ENCODE assay signal across 22 cellular contexts in the genomic region with DNA sequence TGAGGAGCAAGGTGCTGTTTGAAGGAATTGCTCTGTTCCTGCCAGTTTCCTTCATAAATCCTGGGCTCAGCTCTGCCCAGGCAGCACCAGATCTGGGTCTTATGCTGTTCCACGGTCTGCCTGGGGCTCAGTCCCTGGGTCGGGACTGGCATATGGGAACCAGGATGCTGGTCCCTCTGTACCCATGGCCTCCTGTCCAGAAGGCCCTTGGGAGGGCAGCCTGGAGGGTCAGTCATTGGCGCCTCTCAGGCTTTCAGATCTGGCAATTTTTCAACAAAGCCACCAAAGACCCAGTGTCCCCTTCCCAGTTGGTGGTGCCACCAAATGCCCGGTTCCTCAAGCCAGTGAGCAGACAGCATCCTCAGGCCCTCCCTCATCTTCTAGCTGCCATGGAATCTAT.
A peak's percentile ranks its signal among the peaks of the same experiment; 100 is the strongest.
DNase-seq lines count a peak whose midpoint lies in the region; ATAC-seq, FAIRE-seq and TF ChIP-seq lines count a peak whose summit lies in the region.
"Had no signal": no experiment of that assay in that cellular context is flagged by ENCODE, and none has a peak within 500 bp of the region (broad histone marks: within the 10 kb centered on the region; RNA-seq: fewer than 3 reads in every experiment).

No MANE protein-coding gene starts in this region.

- no peak overlapping the region for H3K4me3 Mint-ChIP-seq in stimulated activated memory B cell treated with anti-CD40 and anti-IgM and Interleukin-4, amounts not matched to agents 10 μg/mL and 1 μg/mL and 100 μg/mL, for 72 hours
- H3K4me3 Mint-ChIP-seq: CD14-positive monocyte; CD4-positive, alpha-beta T cell; CD8-positive, alpha-beta memory T cell; GM23338 had no signal

- peak overlapping the region; percentile 26 for H3K27ac Mint-ChIP-seq in stimulated activated memory B cell treated with anti-CD40 and anti-IgM and Interleukin-4, amounts not matched to agents 10 μg/mL and 1 μg/mL and 100 μg/mL, for 72 hours
- H3K27ac Mint-ChIP-seq: CD14-positive monocyte; CD4-positive, alpha-beta T cell; CD8-positive, alpha-beta memory T cell; GM23338 had no signal

- no peak overlapping the region for H3K23ac ChIP-seq in H1 (ENCODE audit: insufficient read length)
- no peak overlapping the region for H3K23ac ChIP-seq in neuronal stem cell (ENCODE audit: low read depth, low read length, poor library complexity)

- no peaks in the 10 kb centered on the region for H3K79me1 ChIP-seq in H1 (ENCODE audit: low read depth, low read length)
- no peaks in the 10 kb centered on the region for H3K79me1 ChIP-seq in neuronal stem cell (ENCODE audit: low read depth, low read length)

- H4K91ac ChIP-seq in H1 (replicated peaks; ENCODE audit: insufficient read length, low read length), result no peak overlapping the region
- H4K91ac ChIP-seq in neuronal stem cell (ENCODE audit: low read depth, low read length, poor library complexity), result no peak overlapping the region

- peaks cover 6% of the 10 kb centered on the region for H3K4me1 Mint-ChIP-seq in stimulated activated memory B cell treated with anti-CD40 and anti-IgM and Interleukin-4, amounts not matched to agents 10 μg/mL and 1 μg/mL and 100 μg/mL, for 72 hours
- H3K4me1 Mint-ChIP-seq: CD8-positive, alpha-beta memory T cell; GM23338 had no signal

- H3K4me2 ChIP-seq in H1 (ENCODE audit: insufficient read depth in 1 of 2, low read depth in 2 of 2, low read length in 2 of 2) (no peak overlapping the region), neuronal stem cell (ENCODE audit: insufficient read depth, low read length, poor library complexity, severe bottlenecking) (no peak overlapping the region)
- H3K4me2 ChIP-seq: GM23338 had no signal

- FAIRE-seq in H1 (lab: Jason Lieb, UNC), result no peak
- FAIRE-seq: D721Med, GM12878, GM18507, H54 had no signal

- peaks cover 46% of the 10 kb centered on the region for H3K27me3 Mint-ChIP-seq in stimulated activated memory B cell treated with anti-CD40 and anti-IgM and Interleukin-4, amounts not matched to agents 10 μg/mL and 1 μg/mL and 100 μg/mL, for 72 hours

- H3K4me1 ChIP-seq in SJSA1 (replicated peaks) (peaks cover 61% of the 10 kb centered on the region), H1 (replicated peaks in 1 of 4; ENCODE audit: control insufficient read depth in 3 of 4, insufficient read depth in 4 of 4, low read length in 3 of 4) (no peaks in the 10 kb centered on the region), neuronal stem cell (ENCODE audit: control insufficient read depth in 2 of 2, insufficient read depth in 1 of 2, low read depth in 1 of 2, low read length in 2 of 2) (peaks cover 8 to 11% of the 10 kb centered on the region in 2 donors), testis (no peaks in the 10 kb centered on the region)
- H3K4me1 ChIP-seq: BE2C had no signal

- no peak overlapping the region for H4K5ac ChIP-seq in H1 (ENCODE audit: insufficient read length, low read depth, low read length)

- H3K14ac ChIP-seq in H1 (ENCODE audit: insufficient read length) (no peak overlapping the region), neuronal stem cell (ENCODE audit: low read length) (no peak overlapping the region)

- H4K8ac ChIP-seq in H1 (ENCODE audit: extremely low read depth, insufficient read depth, low read length) (no peak overlapping the region), neuronal stem cell (ENCODE audit: low read depth, low read length) (no peak overlapping the region)

- peaks cover 11% of the 10 kb centered on the region for H3K36me3 Mint-ChIP-seq in stimulated activated memory B cell treated with anti-CD40 and anti-IgM and Interleukin-4, amounts not matched to agents 10 μg/mL and 1 μg/mL and 100 μg/mL, for 72 hours
- H3K36me3 Mint-ChIP-seq: CD14-positive monocyte had no signal

- no peak overlapping the region for H3K4me3 ChIP-seq in SJSA1
- H3K4me3 ChIP-seq in H1 (ENCODE audit: extremely low read depth in 1 of 4, insufficient read depth in 2 of 4, low read depth in 3 of 4, low read length in 4 of 4), result no peak overlapping the region
- H3K4me3 ChIP-seq in neuronal stem cell (ENCODE audit: low read length in 2 of 2), result no peak overlapping the region
- H3K4me3 ChIP-seq in testis, result no peak overlapping the region
- H3K4me3 ChIP-seq: BLaER1 treated with 17β-estradiol and CSF1 and Interleukin-3, amounts not matched to agents 10 nM and 100 nM; GM12878; GM23338 had no signal

- H3K27me3 ChIP-seq in SJSA1 (replicated peaks) (no peaks in the 10 kb centered on the region), H1 (replicated peaks in 1 of 4; ENCODE audit: control insufficient read depth in 3 of 4, extremely low read depth in 1 of 4, insufficient read depth in 3 of 4, low read length in 3 of 4) (no peaks in the 10 kb centered on the region), neuronal stem cell (ENCODE audit: control insufficient read depth in 3 of 3, insufficient read depth in 3 of 3, low read depth in 1 of 3, low read length in 3 of 3) (no peaks in the 10 kb centered on the region), testis (no peaks in the 10 kb centered on the region)
- H3K27me3 ChIP-seq: BE2C; BLaER1 treated with 17β-estradiol and CSF1 and Interleukin-3, amounts not matched to agents 10 nM and 100 nM had no signal

- H3K4ac ChIP-seq in H1 (replicated peaks; ENCODE audit: insufficient read length, low read depth, low read length), result no peak overlapping the region
- H3K4ac ChIP-seq in neuronal stem cell (ENCODE audit: low read length), result no peak overlapping the region

- H2BK20ac ChIP-seq in H1 (ENCODE audit: low read length), result no peak overlapping the region

- H3K9me3 ChIP-seq in SJSA1 (replicated peaks) (0 out of 2 replicates have a peak, but pooled peaks cover 5% of the 10 kb centered on the region), H1 (ENCODE audit: insufficient read depth in 2 of 2, low read depth in 1 of 2, low read length in 1 of 2) (peaks cover 0 to 4% of the 10 kb centered on the region in 2 experiments; a peak in 1 of 4 replicates), neuronal stem cell (replicated peaks in 1 of 2; ENCODE audit: control insufficient read depth in 2 of 2, insufficient read depth in 1 of 2, low read depth in 1 of 2, low read length in 2 of 2) (peaks cover 0 to under 1% of the 10 kb centered on the region in 2 donors), testis (no peaks in the 10 kb centered on the region)
- H3K9me3 ChIP-seq: BE2C had no signal

- no peak for TF ChIP-seq RAD21 in H1 (IDR thresholded peaks at IDR 0.05 in 1 of 2, conservative IDR thresholded peaks at IDR 0.05 in 1 of 2; ENCODE audit: low read depth in 2 of 2, low read length in 2 of 2)

- ATAC-seq in stimulated activated memory B cell treated with anti-CD40 and anti-IgM and Interleukin-4, amounts not matched to agents 10 μg/mL and 1 μg/mL and 100 μg/mL, for 72 hours, result no peak
- no peak for ATAC-seq in GM18498 (IDR thresholded peaks at IDR 0.05; ENCODE audit: unreplicated experiment)
- ATAC-seq: GM12878, GM23338 had no signal

- H2AK5ac ChIP-seq in H1 (ENCODE audit: low read depth, low read length), result no peak overlapping the region
- peak overlapping the region; percentile 40 for H2AK5ac ChIP-seq in neuronal stem cell (ENCODE audit: low read depth, low read length)

- H2BK12ac ChIP-seq in H1 (ENCODE audit: low read depth, low read length), result 0 out of 2 replicates have a peak overlapping the region, but pooled peaks have one; percentile 27
- H2BK12ac ChIP-seq in neuronal stem cell (ENCODE audit: low read length), result no peak overlapping the region

- TF ChIP-seq POLR2A in H1 (IDR thresholded peaks at IDR 0.05; ENCODE audit: control extremely low read depth in 1 of 2, low read depth in 2 of 2, low read length in 2 of 2), result no peak
- TF ChIP-seq POLR2A in testis (IDR thresholded peaks at IDR 0.05), result no peak

- POLR2A ChIA-PET in H1 (lab: Charles Lee; ENCODE audit: partially characterized antibody), result no interaction called here

- no peak overlapping the region for H2BK120ac ChIP-seq in H1 (replicated peaks; ENCODE audit: low read depth, low read length)
- H2BK120ac ChIP-seq in neuronal stem cell (ENCODE audit: low read depth, low read length), result no peak overlapping the region

- peaks cover 15% of the 10 kb centered on the region for H3K9me3 Mint-ChIP-seq in stimulated activated memory B cell treated with anti-CD40 and anti-IgM and Interleukin-4, amounts not matched to agents 10 μg/mL and 1 μg/mL and 100 μg/mL, for 72 hours

- no peak overlapping the region for H3K18ac ChIP-seq in H1 (ENCODE audit: extremely low read depth, low read length)
- no peak overlapping the region for H3K18ac ChIP-seq in neuronal stem cell (ENCODE audit: low read length)

- intact Hi-C loops in testis (cut with DNase I; ENCODE audit: low total_unique reads), result no loop called here

- WGBS in H1 (ENCODE audit: extremely low coverage in 1 of 2, insufficient coverage in 1 of 2, insufficient read length in 1 of 2, insufficient replicate concordance in 2 of 2, low coverage in 1 of 2, low lambda C conversion rate in 2 of 2, missing lambda C conversion rate in 1 of 2), 2 experiments, result 68% methylated on average over 4 of the region's 4 CpGs; no CpG with 5 or more reads in 1 of the 2 experiments
- no CpG with 5 or more reads among the region's 4 CpGs for WGBS in neuronal stem cell (ENCODE audit: extremely low coverage in 2 of 2, insufficient read length in 2 of 2, insufficient replicate concordance in 1 of 2), 2 donors
- 49 to 79% methylated on average over 3 to 4 of the region's 4 CpGs for WGBS in testis, 2 donors

- TF ChIP-seq CTCF in H1 (IDR thresholded peaks at IDR 0.05; ENCODE audit: control extremely low read depth in 1 of 3, insufficient read depth in 1 of 3, low read depth in 1 of 3, low read length in 3 of 3), result no peak
- no peak for TF ChIP-seq CTCF in testis (IDR thresholded peaks at IDR 0.05)

- H2BK15ac ChIP-seq in H1 (ENCODE audit: low read length), result no peak overlapping the region
- no peak overlapping the region for H2BK15ac ChIP-seq in neuronal stem cell (ENCODE audit: low read length)

- H3K9ac ChIP-seq in H1 (replicated peaks in 1 of 4; ENCODE audit: extremely low read depth in 1 of 4, low read depth in 3 of 4, low read length in 3 of 4) (no peak overlapping the region), neuronal stem cell (ENCODE audit: low read depth, low read length, poor library complexity) (no peak overlapping the region)
- H3K9ac ChIP-seq: BLaER1 treated with 17β-estradiol and CSF1 and Interleukin-3, amounts not matched to agents 10 nM and 100 nM had no signal

- H2BK5ac ChIP-seq in H1 (ENCODE audit: low read depth, low read length) (no peak overlapping the region), neuronal stem cell (ENCODE audit: low read length) (no peak overlapping the region)

- no peaks in the 10 kb centered on the region; the same call in 1 of the 2 replicates for H3K23me2 ChIP-seq in H1 (ENCODE audit: low read depth, low read length)

- H3K36me3 ChIP-seq in SJSA1 (no peaks in the 10 kb centered on the region), H1 (ENCODE audit: control insufficient read depth in 2 of 4, insufficient read depth in 4 of 4, low read length in 3 of 4) (no peaks in the 10 kb centered on the region), neuronal stem cell (replicated peaks in 1 of 2; ENCODE audit: control insufficient read depth in 2 of 2, insufficient read depth in 2 of 2, low read length in 2 of 2) (no peaks in the 10 kb centered on the region), testis (ENCODE audit: low read depth, missing control alignments) (no peaks in the 10 kb centered on the region)
- H3K36me3 ChIP-seq: BE2C; BLaER1 treated with 17β-estradiol and CSF1 and Interleukin-3, amounts not matched to agents 10 nM and 100 nM had no signal

- DNase-seq in SJSA1 (ENCODE audit: low read depth in 1 of 2, low spot score in 2 of 2) (no peak), H1 (ENCODE audit: low read depth in 1 of 2, low spot score in 2 of 2) (no peak), neuronal stem cell (ENCODE audit: low spot score) (no peak), AG08396 (ENCODE audit: low spot score) (no peak), NCI-H1436 treated with DMSO at 0.1 percent for 48 hours (lab: John Stamatoyannopoulos, UW) (no peak), testis (no peak)
- DNase-seq: BE2C; CD4-positive, alpha-beta T cell; CD8-positive, alpha-beta memory T cell; DMS 273 treated with DMSO at 0.1 percent for 48 hours; DMS79; GDM1; HCEC 1CT had no signal

- H4K20me1 ChIP-seq in H1 (replicated peaks in 1 of 2; ENCODE audit: control insufficient read depth in 1 of 2, insufficient read depth in 2 of 2, low read length in 2 of 2), result no peaks in the 10 kb centered on the region
- H4K20me1 ChIP-seq: BLaER1 treated with 17β-estradiol and CSF1 and Interleukin-3, amounts not matched to agents 10 nM and 100 nM had no signal

- TF ChIP-seq EP300 in H1 (IDR thresholded peaks at IDR 0.05; ENCODE audit: borderline replicate concordance in 1 of 2, low read depth in 2 of 2, low read length in 2 of 2), result no peak

- CTCF ChIA-PET in H1 (lab: Charles Lee; ENCODE audit: partially characterized antibody), result no interaction called here

- no peak overlapping the region for H3K56ac ChIP-seq in H1 (replicated peaks; ENCODE audit: insufficient read length, low read depth, low read length)

- H3K27ac ChIP-seq in SJSA1, result peak overlapping the region; percentile 98
- no peak overlapping the region for H3K27ac ChIP-seq in H1 (ENCODE audit: low read depth, low read length)
- H3K27ac ChIP-seq in neuronal stem cell (replicated peaks; ENCODE audit: low read length), result no peak overlapping the region
- H3K27ac ChIP-seq in testis, result no peak overlapping the region
- H3K27ac ChIP-seq: BLaER1 treated with 17β-estradiol and CSF1 and Interleukin-3, amounts not matched to agents 10 nM and 100 nM had no signal

- H2AFZ ChIP-seq in H1 (ENCODE audit: low read length), result no peak overlapping the region
- no peak overlapping the region for H2AFZ ChIP-seq in neuronal stem cell (ENCODE audit: low read length)
- H2AFZ ChIP-seq: GM23338 had no signal

- H3K79me2 ChIP-seq in H1 (ENCODE audit: control insufficient read depth in 1 of 2, insufficient read depth in 2 of 2, low read length in 2 of 2), result no peaks in the 10 kb centered on the region
